In genomic region chr16:49986351-49987124, GRCh38 we compare ENCODE assay signal across 13 cellular contexts. TPM values are rescaled to one million over a fixed set of nuclear protein-coding genes. Genes with fewer than 3 reads are reported as not detected.
A peak's percentile ranks its signal among the peaks of the same experiment; 100 is the strongest.
DNase-seq lines count a peak whose midpoint lies in the region; ATAC-seq and TF ChIP-seq lines count a peak whose summit lies in the region.
"Had no signal": no experiment of that assay in that cellular context is flagged by ENCODE, and none has a peak within 500 bp of the region (broad histone marks: within the 10 kb centered on the region; RNA-seq: fewer than 3 reads in every experiment).

No MANE protein-coding gene starts in this region.

- H3K9me3 ChIP-seq in HCT116 (ENCODE audit: control insufficient read depth in 1 of 2, insufficient read depth in 1 of 2, low read depth in 1 of 2, low read length in 2 of 2) = no peaks in the 10 kb centered on the region
- H3K9me3 ChIP-seq in adipocyte (ENCODE audit: control insufficient read depth, low read length) = no peaks in the 10 kb centered on the region
- H3K9me3 ChIP-seq in right cardiac atrium (ENCODE audit: control insufficient read depth, low read length) = no peaks in the 10 kb centered on the region
- H3K9me3 ChIP-seq: left lung had no signal

- BruUV-seq in HCT116 (replicated peaks; lab: Mats Ljungman, UMichigan) = no TSS peak

- no peak for TF ChIP-seq CTCF in AG09309 (IDR thresholded peaks at IDR 0.05; ENCODE audit: control insufficient read depth, insufficient read depth, low read depth, low read length, missing control alignments)
- no peak for TF ChIP-seq CTCF in HCT116 (IDR thresholded peaks at IDR 0.05 in 2 of 3, conservative IDR thresholded peaks at IDR 0.05 in 1 of 3; ENCODE audit: borderline replicate concordance in 1 of 3, insufficient read depth in 1 of 3, low read depth in 2 of 3, low read length in 2 of 3)

- TF ChIP-seq POLR2A in HCT116 (IDR thresholded peaks at IDR 0.05; ENCODE audit: borderline replicate concordance, extremely low read depth, insufficient read depth, insufficient read length) = no peak

- DNase-seq in AG09309 (ENCODE audit: low read depth) = peak; percentile 32
- peak; percentile 24 for DNase-seq in HCT116 (ENCODE audit: low read depth, low spot score)
- DNase-seq in adipocyte (ENCODE audit: low read depth) = peak; percentile 25
- peak in 2 of 3 donors; percentile 17 to 55 for DNase-seq in right cardiac atrium
- no peak for DNase-seq in stimulated activated naive CD8-positive, alpha-beta T cell treated with anti-CD3 and anti-CD28 coated beads, Interleukin-15, Interleukin-2, amounts not matched to agents 100 U/mL and 50 U/mL, for 24 hours
- no peak for DNase-seq in NOMO-1 (lab: John Stamatoyannopoulos, UW; ENCODE audit: unreplicated experiment in 2 of 2)
- DNase-seq in cerebellar cortex (ENCODE audit: low spot score) = no peak
- DNase-seq: activated CD4-positive, alpha-beta T cell treated with anti-CD3 and anti-CD28 coated beads, Interleukin-2, amount 10 ng/mL, durations not matched to agents 7 days and 5 days; CD4-positive, alpha-beta memory T cell; left lung; NCI-H1048 had no signal

- H3K4me3 ChIP-seq in AG09309 (ENCODE audit: control insufficient read depth, low read depth, low read length) (peak overlapping the region; percentile 29), HCT116 (replicated peaks in 1 of 2; ENCODE audit: low read depth in 1 of 2, low read length in 2 of 2) (peak overlapping the region; percentile 43 to 55), adipocyte (ENCODE audit: low read length) (no peak overlapping the region), right cardiac atrium (ENCODE audit: low read length) (no peak overlapping the region)
- H3K4me3 ChIP-seq: left lung had no signal

- H3K9me2 ChIP-seq in HCT116 (ENCODE audit: insufficient read depth) = no peaks in the 10 kb centered on the region

- peak overlapping the region; percentile 24 for H2AFZ ChIP-seq in HCT116 (ENCODE audit: low read depth, low read length, poor library complexity, severe bottlenecking)

- ATAC-seq in HCT116 (peak; percentile 88), right cardiac atrium (peak; percentile 45 to 82), HG03342 (IDR thresholded peaks at IDR 0.05; ENCODE audit: unreplicated experiment) (no peak)
- ATAC-seq in stimulated activated naive CD8-positive, alpha-beta T cell treated with anti-CD3 and anti-CD28 coated beads, Interleukin-15, Interleukin-2, amounts not matched to agents 100 U/mL and 50 U/mL, for 24 hours = no peak
- ATAC-seq: left lung had no signal

- H3K36me3 ChIP-seq in HCT116 (ENCODE audit: control insufficient read depth in 1 of 2, insufficient read depth in 2 of 2, low read length in 2 of 2) (no peaks in the 10 kb centered on the region), adipocyte (ENCODE audit: control insufficient read depth, insufficient read depth, low read length, severe bottlenecking) (no peaks in the 10 kb centered on the region)
- H3K36me3 ChIP-seq: left lung had no signal

- H3K9ac ChIP-seq in HCT116 (ENCODE audit: low read length) (no peak overlapping the region), adipocyte (ENCODE audit: low read length) (no peak overlapping the region)

- no peaks in the 10 kb centered on the region for H3K27me3 ChIP-seq in HCT116 (ENCODE audit: insufficient read depth, low read length)
- H3K27me3 ChIP-seq in adipocyte (replicated peaks; ENCODE audit: control insufficient read depth, insufficient read depth, low read length) = no peaks in the 10 kb centered on the region
- no peaks in the 10 kb centered on the region for H3K27me3 ChIP-seq in right cardiac atrium (ENCODE audit: control insufficient read depth, insufficient read depth)
- H3K27me3 ChIP-seq: left lung had no signal

- POLR2A ChIA-PET in HCT116 (lab: Charles Lee) = no interaction called here

- CTCF ChIA-PET in HCT116 (lab: Charles Lee) = no interaction called here

- TF ChIP-seq RAD21 in HCT116 (IDR thresholded peaks at IDR 0.05; ENCODE audit: low read depth) = no peak

- H3K4me1 ChIP-seq in HCT116 (ENCODE audit: control insufficient read depth in 1 of 2, insufficient read depth in 2 of 2, low read length in 2 of 2) (peaks cover 0 to 15% of the 10 kb centered on the region in 2 experiments; a peak in 1 of 4 replicates), adipocyte (ENCODE audit: control insufficient read depth, insufficient read depth, low read length) (no peaks in the 10 kb centered on the region), right cardiac atrium (ENCODE audit: control insufficient read depth, insufficient read depth, low read length) (no peaks in the 10 kb centered on the region)
- H3K4me1 ChIP-seq: left lung had no signal

- H4K20me1 ChIP-seq in HCT116 (ENCODE audit: insufficient read depth) = no peaks in the 10 kb centered on the region

- RAD21 ChIA-PET in HCT116 (lab: Charles Lee; ENCODE audit: low non-redundant PET in 1 of 2, low total read pairs in 2 of 2, uncharacterized antibody in 2 of 2, unreplicated experiment in 2 of 2) = no interaction called here

- H3K27ac ChIP-seq in HCT116 (ENCODE audit: low read depth, low read length) = no peak overlapping the region
- no peak overlapping the region for H3K27ac ChIP-seq in right cardiac atrium (ENCODE audit: low read length)
- H3K27ac ChIP-seq: epithelial cell of prostate, left lung had no signal

- H3K79me2 ChIP-seq in HCT116 (ENCODE audit: insufficient read depth, low read length) = no peaks in the 10 kb centered on the region

- WGBS in right cardiac atrium = 68% methylated on average over 17 of the region's 17 CpGs

- H3K4me2 ChIP-seq in HCT116 (ENCODE audit: low read length) = peak overlapping the region; percentile 71

- intact Hi-C loops in HCT116 (cut with micrococcal nuclease) = no loop called here
- intact Hi-C loops in right cardiac atrium (cut with DNase I) = no loop called here

TF ChIP-seq in HCT116, 20 proteins besides CTCF, POLR2A, EP300 and RAD21:
- TF ChIP-seq, protein P1, sequence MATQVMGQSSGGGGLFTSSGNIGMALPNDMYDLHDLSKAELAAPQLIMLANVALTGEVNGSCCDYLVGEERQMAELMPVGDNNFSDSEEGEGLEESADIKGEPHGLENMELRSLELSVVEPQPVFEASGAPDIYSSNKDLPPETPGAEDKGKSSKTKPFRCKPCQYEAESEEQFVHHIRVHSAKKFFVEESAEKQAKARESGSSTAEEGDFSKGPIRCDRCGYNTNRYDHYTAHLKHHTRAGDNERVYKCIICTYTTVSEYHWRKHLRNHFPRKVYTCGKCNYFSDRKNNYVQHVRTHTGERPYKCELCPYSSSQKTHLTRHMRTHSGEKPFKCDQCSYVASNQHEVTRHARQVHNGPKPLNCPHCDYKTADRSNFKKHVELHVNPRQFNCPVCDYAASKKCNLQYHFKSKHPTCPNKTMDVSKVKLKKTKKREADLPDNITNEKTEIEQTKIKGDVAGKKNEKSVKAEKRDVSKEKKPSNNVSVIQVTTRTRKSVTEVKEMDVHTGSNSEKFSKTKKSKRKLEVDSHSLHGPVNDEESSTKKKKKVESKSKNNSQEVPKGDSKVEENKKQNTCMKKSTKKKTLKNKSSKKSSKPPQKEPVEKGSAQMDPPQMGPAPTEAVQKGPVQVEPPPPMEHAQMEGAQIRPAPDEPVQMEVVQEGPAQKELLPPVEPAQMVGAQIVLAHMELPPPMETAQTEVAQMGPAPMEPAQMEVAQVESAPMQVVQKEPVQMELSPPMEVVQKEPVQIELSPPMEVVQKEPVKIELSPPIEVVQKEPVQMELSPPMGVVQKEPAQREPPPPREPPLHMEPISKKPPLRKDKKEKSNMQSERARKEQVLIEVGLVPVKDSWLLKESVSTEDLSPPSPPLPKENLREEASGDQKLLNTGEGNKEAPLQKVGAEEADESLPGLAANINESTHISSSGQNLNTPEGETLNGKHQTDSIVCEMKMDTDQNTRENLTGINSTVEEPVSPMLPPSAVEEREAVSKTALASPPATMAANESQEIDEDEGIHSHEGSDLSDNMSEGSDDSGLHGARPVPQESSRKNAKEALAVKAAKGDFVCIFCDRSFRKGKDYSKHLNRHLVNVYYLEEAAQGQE (IDR thresholded peaks at IDR 0.05; ENCODE audit: low read depth) = no peak
- TF ChIP-seq ZFX (IDR thresholded peaks at IDR 0.05) = no peak
- TF ChIP-seq CBX3 (IDR thresholded peaks at IDR 0.05; ENCODE audit: low read depth) = no peak
- no peak for TF ChIP-seq SP1 (IDR thresholded peaks at IDR 0.05; ENCODE audit: low read depth)
- TF ChIP-seq EZH2phosphoT487 (IDR thresholded peaks at IDR 0.05; ENCODE audit: borderline replicate concordance) = no peak
- no peak for TF ChIP-seq YY1 (IDR thresholded peaks at IDR 0.05; ENCODE audit: extremely low read depth, insufficient replicate concordance, low read depth, low read length)
- TF ChIP-seq, protein P2, sequence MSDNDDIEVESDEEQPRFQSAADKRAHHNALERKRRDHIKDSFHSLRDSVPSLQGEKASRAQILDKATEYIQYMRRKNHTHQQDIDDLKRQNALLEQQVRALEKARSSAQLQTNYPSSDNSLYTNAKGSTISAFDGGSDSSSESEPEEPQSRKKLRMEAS (IDR thresholded peaks at IDR 0.05) = no peak
- no peak for TF ChIP-seq EZH2 (IDR thresholded peaks at IDR 0.05)
- TF ChIP-seq CEBPB (IDR thresholded peaks at IDR 0.05; ENCODE audit: low read depth) = no peak
- TF ChIP-seq JUND (IDR thresholded peaks at IDR 0.05) = no peak
- no peak for TF ChIP-seq POLR2AphosphoS5 (IDR thresholded peaks at IDR 0.05; ENCODE audit: low read depth, low read length)
- no peak for TF ChIP-seq FOSL1 (IDR thresholded peaks at IDR 0.05; ENCODE audit: low read depth)
- TF ChIP-seq ZBTB33 (IDR thresholded peaks at IDR 0.05; ENCODE audit: extremely low read depth, insufficient replicate concordance, low read length) = no peak
- TF ChIP-seq ELF1 (IDR thresholded peaks at IDR 0.05; ENCODE audit: borderline replicate concordance, low read depth) = no peak

RNA-seq across cellular contexts. Expression of gene CNEP1R1, which starts 38.5 kb away (rescaled TPM):
- total RNA-seq in HCT116 (2021; ENCODE audit: unreplicated experiment) (14.6 TPM), right cardiac atrium (10 to 100 TPM; 14.1 to 20.6 (median 19.1) TPM)
- 7.0 and 9.0 TPM in 2 replicates for polyA plus RNA-seq in HCT116 (2012)
- polyA plus RNA-seq in right cardiac atrium = 14.9 TPM

Comparison
In these comparisons a context has a peak if more than half of its experiments do, and no peak if none do; other contexts are left out.
1. DNase-seq: peak in AG09309 (single experiment), HCT116 (single experiment), adipocyte (single experiment) and right cardiac atrium (2 of 3); none in stimulated activated naive CD8-positive, alpha-beta T cell treated with anti-CD3 and anti-CD28 coated beads, Interleukin-15, Interleukin-2, amounts not matched to agents 100 U/mL and 50 U/mL, for 24 hours (single experiment), NOMO-1 (0 of 2) and cerebellar cortex (single experiment).
2. H3K4me3 ChIP-seq: peak in AG09309 (single experiment) and HCT116 (2 of 2); none in adipocyte (single experiment) and right cardiac atrium (single experiment).
3. ATAC-seq: peak in HCT116 (single experiment) and right cardiac atrium (2 of 2); none in stimulated activated naive CD8-positive, alpha-beta T cell treated with anti-CD3 and anti-CD28 coated beads, Interleukin-15, Interleukin-2, amounts not matched to agents 100 U/mL and 50 U/mL, for 24 hours (single experiment) and HG03342 (single experiment).